Comparison of ENCODE assay signal across 14 cellular contexts in the genomic region with DNA sequence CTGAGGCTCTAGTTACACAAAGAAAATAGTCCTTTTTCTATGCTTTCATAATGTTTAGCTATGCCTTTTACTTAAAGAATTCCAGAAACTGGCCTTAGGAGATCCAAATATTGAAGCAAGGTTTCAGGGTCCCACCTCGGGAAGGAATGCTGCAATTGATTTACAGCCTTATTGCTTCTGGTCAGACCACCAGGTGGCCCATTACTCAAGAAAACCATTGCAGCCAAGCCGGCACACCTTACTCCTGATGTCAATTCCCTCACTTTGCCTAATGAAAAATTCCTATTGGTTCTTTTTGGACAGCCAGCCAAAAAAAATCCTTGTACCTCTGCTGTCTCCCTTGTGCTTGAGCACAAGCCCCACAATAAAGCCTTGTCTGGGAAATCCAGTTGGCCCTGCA.
A peak's percentile ranks its signal among the peaks of the same experiment; 100 is the strongest.
DNase-seq lines count a peak whose midpoint lies in the region; ATAC-seq, FAIRE-seq and TF ChIP-seq lines count a peak whose summit lies in the region.
"Had no signal": no experiment of that assay in that cellular context is flagged by ENCODE, and none has a peak within 500 bp of the region (broad histone marks: within the 10 kb centered on the region; RNA-seq: fewer than 3 reads in every experiment).

No MANE protein-coding gene starts in this region.

- no peak overlapping the region for H3K4me3 Mint-ChIP-seq in nephron progenitor cell

- no peaks in the 10 kb centered on the region for H3K9me1 ChIP-seq in K562 (ENCODE audit: control insufficient read depth, insufficient read depth, low read length)

- 14% methylated on average over 2 of the region's 2 CpGs for WGBS in K562 (ENCODE audit: insufficient coverage, low coverage, missing lambda C conversion rate)
- 47% methylated on average over 2 of the region's 2 CpGs for WGBS in prostate gland

- H3K4me1 Mint-ChIP-seq in nephron progenitor cell, result peaks cover 9% of the 10 kb centered on the region

- no peak for ATAC-seq in K562
- ATAC-seq in sciatic nerve, result no peak
- no peak for ATAC-seq in HG03442 (IDR thresholded peaks at IDR 0.05; ENCODE audit: unreplicated experiment)
- ATAC-seq: HepG2 had no signal

- TF ChIP-seq EP300 in K562 (IDR thresholded peaks at IDR 0.05; ENCODE audit: low read length), result no peak

- H3K4me1 ChIP-seq in BE2C (peaks cover 16% of the 10 kb centered on the region), K562 (replicated peaks in 1 of 2; ENCODE audit: control insufficient read depth in 2 of 2, insufficient read depth in 2 of 2, low read length in 2 of 2) (0 out of 5 replicates have a peak, but pooled peaks cover 0 to 3% of the 10 kb centered on the region in 2 experiments), prostate gland (replicated peaks) (no peaks in the 10 kb centered on the region)
- H3K4me1 ChIP-seq: Peyer's patch had no signal

- no peaks in the 10 kb centered on the region for H3K27me3 Mint-ChIP-seq in nephron progenitor cell (ENCODE audit: low read depth, poor library complexity)

- DNase-seq in BE2C, result no peak
- DNase-seq in H7, result peak; percentile 27
- DNase-seq in K562 (ENCODE audit: extremely low read depth in 1 of 4, low spot score in 3 of 4), result no peak
- DNase-seq in nephron progenitor cell, result peak; percentile 4
- no peak for DNase-seq in sciatic nerve (ENCODE audit: low spot score)
- no peak for DNase-seq in prostate gland (ENCODE audit: low spot score)
- DNase-seq: C1 segment of cervical spinal cord, GDM1, KG1, NCI-H187, Peyer's patch had no signal

- no peak overlapping the region for H3K9ac ChIP-seq in K562 (ENCODE audit: insufficient read depth in 1 of 2, low read depth in 2 of 2, low read length in 2 of 2)

- H3K9me3 ChIP-seq in BE2C (no peaks in the 10 kb centered on the region), K562 (replicated peaks; ENCODE audit: control insufficient read depth, insufficient read depth, low read depth, low read length) (no peaks in the 10 kb centered on the region), prostate gland (no peaks in the 10 kb centered on the region)
- H3K9me3 ChIP-seq: Peyer's patch had no signal

- no peaks in the 10 kb centered on the region for H4K20me1 ChIP-seq in K562 (replicated peaks; ENCODE audit: control insufficient read depth, insufficient read depth, low read length)

- no peaks in the 10 kb centered on the region for H3K79me2 ChIP-seq in K562 (ENCODE audit: control insufficient read depth, insufficient read depth, low read length)

- CTCF ChIA-PET in K562 (lab: Yijun Ruan, JAX; ENCODE audit: low intra/inter-chr PET ratio), result no interaction called here

- H3K36me3 ChIP-seq in BE2C (no peaks in the 10 kb centered on the region), H7 (replicated peaks; ENCODE audit: control insufficient read depth, insufficient read depth, low read length) (no peaks in the 10 kb centered on the region), K562 (ENCODE audit: control insufficient read depth, insufficient read depth, low read length) (no peaks in the 10 kb centered on the region), prostate gland (no peaks in the 10 kb centered on the region)
- H3K36me3 ChIP-seq: Peyer's patch had no signal

- no peak overlapping the region for H3K27ac ChIP-seq in K562 (ENCODE audit: extremely low read depth, low read depth, low read length)
- H3K27ac ChIP-seq in prostate gland, result no peak overlapping the region
- H3K27ac ChIP-seq: Peyer's patch, SK-N-MC had no signal

- BruUV-seq in K562 (replicated peaks; lab: Mats Ljungman, UMichigan), result no TSS peak

- intact Hi-C loops in K562 (cut with micrococcal nuclease), result no loop called here
- intact Hi-C loops in sciatic nerve (cut with DNase I), result no loop called here
- intact Hi-C loops in prostate gland (cut with DNase I), result no loop called here

- peaks cover 3% of the 10 kb centered on the region for H3K9me3 Mint-ChIP-seq in nephron progenitor cell

- peak overlapping the region; percentile 39 for H3K27ac Mint-ChIP-seq in nephron progenitor cell

- POLR2A ChIA-PET in K562 (lab: Yijun Ruan, JAX), result interaction anchor here (1.1 kb wide), 1 partner anchor 18 kb away, joined by 3 read pairs; no protein-coding TSS in a partner anchor

- TF ChIP-seq POLR2A in K562 (conservative IDR thresholded peaks at IDR 0.05) (no peak), prostate gland (IDR thresholded peaks at IDR 0.05) (no peak)

- no peak overlapping the region for H3K4me2 ChIP-seq in K562 (ENCODE audit: insufficient read depth, low read length)

- H3K4me3 ChIP-seq in BE2C (ENCODE audit: low read depth, low read length) (no peak overlapping the region), H7 (ENCODE audit: insufficient read depth, low read depth, low read length) (no peak overlapping the region), K562 (no peak overlapping the region), prostate gland (no peak overlapping the region)
- H3K4me3 ChIP-seq: Peyer's patch, SK-N-MC had no signal

- no peaks in the 10 kb centered on the region for H3K27me3 ChIP-seq in BE2C
- no peaks in the 10 kb centered on the region for H3K27me3 ChIP-seq in H7 (ENCODE audit: control insufficient read depth, insufficient read depth, low read length)
- no peaks in the 10 kb centered on the region for H3K27me3 ChIP-seq in K562 (ENCODE audit: control insufficient read depth in 2 of 2, insufficient read depth in 2 of 2, low read length in 2 of 2)
- no peaks in the 10 kb centered on the region for H3K27me3 ChIP-seq in prostate gland (replicated peaks; ENCODE audit: insufficient read depth)
- H3K27me3 ChIP-seq: Peyer's patch had no signal

- TF ChIP-seq CTCF in BE2C (IDR thresholded peaks at IDR 0.05; ENCODE audit: low read depth, low read length) (peak; percentile 23), K562 (IDR thresholded peaks at IDR 0.05 in 2 of 3, conservative IDR thresholded peaks at IDR 0.05 in 1 of 3; ENCODE audit: insufficient read depth in 2 of 3, low read depth in 1 of 3, low read length in 3 of 3) (no peak), nephron progenitor cell (IDR thresholded peaks at IDR 0.05) (no peak), prostate gland (IDR thresholded peaks at IDR 0.05) (no peak)

- no peak for TF ChIP-seq RAD21 in K562 (CRISPR knock-in tag; conservative IDR thresholded peaks at IDR 0.05 in 1 of 2, IDR thresholded peaks at IDR 0.05 in 1 of 2)

- in situ Hi-C loops in K562 (cut with MboI), result no loop called here

- H2AFZ ChIP-seq in K562 (ENCODE audit: low read depth, low read length), result peak overlapping the region; percentile 91

- no peaks in the 10 kb centered on the region for H3K36me3 Mint-ChIP-seq in nephron progenitor cell (ENCODE audit: low read depth)

- FAIRE-seq in K562 (lab: Jason Lieb, UNC), result no peak
- FAIRE-seq: HepG2 had no signal

TF ChIP-seq in K562, 482 proteins besides CTCF, POLR2A, EP300 and RAD21:
- no peak for TF ChIP-seq ZNF224 (CRISPR knock-in tag; IDR thresholded peaks at IDR 0.05)
- TF ChIP-seq, protein P1, sequence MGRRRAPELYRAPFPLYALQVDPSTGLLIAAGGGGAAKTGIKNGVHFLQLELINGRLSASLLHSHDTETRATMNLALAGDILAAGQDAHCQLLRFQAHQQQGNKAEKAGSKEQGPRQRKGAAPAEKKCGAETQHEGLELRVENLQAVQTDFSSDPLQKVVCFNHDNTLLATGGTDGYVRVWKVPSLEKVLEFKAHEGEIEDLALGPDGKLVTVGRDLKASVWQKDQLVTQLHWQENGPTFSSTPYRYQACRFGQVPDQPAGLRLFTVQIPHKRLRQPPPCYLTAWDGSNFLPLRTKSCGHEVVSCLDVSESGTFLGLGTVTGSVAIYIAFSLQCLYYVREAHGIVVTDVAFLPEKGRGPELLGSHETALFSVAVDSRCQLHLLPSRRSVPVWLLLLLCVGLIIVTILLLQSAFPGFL (CRISPR knock-in tag; IDR thresholded peaks at IDR 0.05), result no peak
- TF ChIP-seq SMARCE1 (IDR thresholded peaks at IDR 0.05), result no peak

Comparison
In these comparisons a context has a peak if more than half of its experiments do, and no peak if none do; other contexts are left out.
1. DNase-seq: peak in H7 (single experiment) and nephron progenitor cell (single experiment); none in BE2C (single experiment), K562 (0 of 4), sciatic nerve (single experiment) and prostate gland (single experiment).